27 cellular contexts compared by ENCODE assay signal in genomic region chr14:70320294-70320693, GRCh38.
"Had no signal": no experiment of that assay in that cellular context is flagged by ENCODE, and none has a peak within 500 bp of the region (broad histone marks: within the 10 kb centered on the region; RNA-seq: fewer than 3 reads in every experiment).

No MANE protein-coding gene starts in this region.

- H3K36me3 ChIP-seq: thoracic aorta, uterus had no signal

- H3K4me1 Mint-ChIP-seq: stimulated activated effector memory CD8-positive, alpha-beta T cell treated with anti-CD3 and anti-CD28 coated beads, Interleukin-12 subunit alpha, Interleukin-12 subunit beta, amount 100 ng/mL, for 72 hours; stimulated activated memory B cell treated with anti-CD40 and anti-IgM and Interleukin-4, amounts not matched to agents 10 μg/mL and 1 μg/mL and 100 μg/mL, for 72 hours; stimulated activated naive B cell treated with anti-CD40 and anti-IgM and Interleukin-4, amounts not matched to agents 10 μg/mL and 1 μg/mL and 100 μg/mL, for 72 hours; stimulated activated naive CD8-positive, alpha-beta T cell treated with anti-CD3 and anti-CD28 coated beads, Interleukin-15, amount 100 ng/mL, for 72 hours had no signal

- H3K9me3 Mint-ChIP-seq: stimulated activated effector memory CD8-positive, alpha-beta T cell treated with anti-CD3 and anti-CD28 coated beads, Interleukin-12 subunit alpha, Interleukin-12 subunit beta, amount 100 ng/mL, for 72 hours; stimulated activated memory B cell treated with anti-CD40 and anti-IgM and Interleukin-4, amounts not matched to agents 10 μg/mL and 1 μg/mL and 100 μg/mL, for 72 hours; stimulated activated naive B cell treated with anti-CD40 and anti-IgM and Interleukin-4, amounts not matched to agents 10 μg/mL and 1 μg/mL and 100 μg/mL, for 72 hours; stimulated activated naive CD8-positive, alpha-beta T cell treated with anti-CD3 and anti-CD28 coated beads, Interleukin-15, amount 100 ng/mL, for 72 hours; type B pancreatic cell had no signal

- H3K27me3 ChIP-seq: stomach, suprapubic skin, testis, thyroid gland, tibial artery, tibial nerve, transverse colon, upper lobe of left lung, upper lobe of right lung, uterus, vagina had no signal

- H3K27ac ChIP-seq: stomach, suprapubic skin, testis, thoracic aorta, thyroid gland, tibial artery, tibial nerve, transverse colon, upper lobe of left lung, upper lobe of right lung, uterus, vagina had no signal

- H3K4me1 ChIP-seq: testis, thyroid gland, tibial artery, tibial nerve, upper lobe of left lung, upper lobe of right lung, uterus, vagina had no signal

- H3K4me3 Mint-ChIP-seq: stimulated activated effector memory CD8-positive, alpha-beta T cell treated with anti-CD3 and anti-CD28 coated beads, Interleukin-12 subunit alpha, Interleukin-12 subunit beta, amount 100 ng/mL, for 72 hours; stimulated activated memory B cell treated with anti-CD40 and anti-IgM and Interleukin-4, amounts not matched to agents 10 μg/mL and 1 μg/mL and 100 μg/mL, for 72 hours; stimulated activated naive B cell treated with anti-CD40 and anti-IgM and Interleukin-4, amounts not matched to agents 10 μg/mL and 1 μg/mL and 100 μg/mL, for 72 hours; stimulated activated naive CD8-positive, alpha-beta T cell treated with anti-CD3 and anti-CD28 coated beads, Interleukin-15, amount 100 ng/mL, for 72 hours; stimulated activated naive CD8-positive, alpha-beta T cell treated with anti-CD3 and anti-CD28 coated beads, Interleukin-15, Interleukin-2, amounts not matched to agents 100 ng/mL and 50 ng/mL, for 24 hours; type B pancreatic cell had no signal

- DNase-seq: stimulated activated CD4-positive, alpha-beta T cell treated with anti-CD3 and anti-CD28 coated beads, Interleukin-2, amount 100 ng/mL, for 48 hours; stimulated activated CD4-positive, alpha-beta T cell treated with anti-CD3 and anti-CD28 coated beads, Interleukin-4, amount 100 ng/mL, for 1 hour; stimulated activated CD4-positive, alpha-beta T cell treated with anti-CD3 and anti-CD28 coated beads, Interleukin-4, amount 100 ng/mL, for 24 hours; stimulated activated CD4-positive, alpha-beta T cell treated with anti-CD3 and anti-CD28 coated beads, Interleukin-4, amount 100 ng/mL, for 4 hours; stimulated activated CD8-positive, alpha-beta memory T cell treated with anti-CD3 and anti-CD28 coated beads, Interleukin-4, amount 100 ng/mL, for 48 hours; stimulated activated naive B cell treated with anti-CD40 and anti-IgM and Interleukin-4, amounts not matched to agents 10 μg/mL and 1 μg/mL and 100 μg/mL, for 72 hours; stimulated activated naive CD4-positive, alpha-beta T cell; stimulated activated naive CD4-positive, alpha-beta T cell treated with Interleukin-2 at 50 U/mL for 16 hours; stimulated activated naive CD8-positive, alpha-beta T cell treated with anti-CD3 and anti-CD28 coated beads, Interleukin-15, amount 100 ng/mL, for 72 hours; stimulated activated naive CD8-positive, alpha-beta T cell treated with anti-CD3 and anti-CD28 coated beads, Interleukin-15, Interleukin-2, amounts not matched to agents 100 U/mL and 50 U/mL, for 24 hours; stomach; substantia nigra; testis; thyroid gland; tibial artery; transverse colon; upper lobe of left lung; upper lobe of right lung; uterus had no signal

- H3K27ac Mint-ChIP-seq: stimulated activated effector memory CD8-positive, alpha-beta T cell treated with anti-CD3 and anti-CD28 coated beads, Interleukin-12 subunit alpha, Interleukin-12 subunit beta, amount 100 ng/mL, for 72 hours; stimulated activated memory B cell treated with anti-CD40 and anti-IgM and Interleukin-4, amounts not matched to agents 10 μg/mL and 1 μg/mL and 100 μg/mL, for 72 hours; stimulated activated naive B cell treated with anti-CD40 and anti-IgM and Interleukin-4, amounts not matched to agents 10 μg/mL and 1 μg/mL and 100 μg/mL, for 72 hours; stimulated activated naive CD8-positive, alpha-beta T cell treated with anti-CD3 and anti-CD28 coated beads, Interleukin-15, amount 100 ng/mL, for 72 hours; stimulated activated naive CD8-positive, alpha-beta T cell treated with anti-CD3 and anti-CD28 coated beads, Interleukin-15, Interleukin-2, amounts not matched to agents 100 ng/mL and 50 ng/mL, for 24 hours; type B pancreatic cell had no signal

- ATAC-seq: stimulated activated effector memory CD8-positive, alpha-beta T cell treated with anti-CD3 and anti-CD28 coated beads, Interleukin-12 subunit alpha, Interleukin-12 subunit beta, amount 100 ng/mL, for 72 hours; stimulated activated memory B cell treated with anti-CD40 and anti-IgM and Interleukin-4, amounts not matched to agents 10 μg/mL and 1 μg/mL and 100 μg/mL, for 72 hours; stimulated activated naive B cell treated with anti-CD40 and anti-IgM and Interleukin-4, amounts not matched to agents 10 μg/mL and 1 μg/mL and 100 μg/mL, for 72 hours; stimulated activated naive CD8-positive, alpha-beta T cell treated with anti-CD3 and anti-CD28 coated beads, Interleukin-15, amount 100 ng/mL, for 72 hours; stimulated activated naive CD8-positive, alpha-beta T cell treated with anti-CD3 and anti-CD28 coated beads, Interleukin-15, Interleukin-2, amounts not matched to agents 100 U/mL and 50 U/mL, for 24 hours; upper lobe of right lung had no signal

- H3K27me3 Mint-ChIP-seq: stimulated activated memory B cell treated with anti-CD40 and anti-IgM and Interleukin-4, amounts not matched to agents 10 μg/mL and 1 μg/mL and 100 μg/mL, for 72 hours; stimulated activated naive CD8-positive, alpha-beta T cell treated with anti-CD3 and anti-CD28 coated beads, Interleukin-15, amount 100 ng/mL, for 72 hours; type B pancreatic cell had no signal

- H3K9me3 ChIP-seq: stomach, suprapubic skin, testis, thoracic aorta, thyroid gland, tibial artery, tibial nerve, transverse colon, upper lobe of left lung, upper lobe of right lung, uterus, vagina had no signal

- H3K4me3 ChIP-seq: stomach, suprapubic skin, testis, thoracic aorta, thyroid gland, tibial artery, tibial nerve, transverse colon, upper lobe of left lung, upper lobe of right lung, uterus, vagina had no signal
